ENCODE assay signal across 32 cellular contexts in the genomic region with DNA sequence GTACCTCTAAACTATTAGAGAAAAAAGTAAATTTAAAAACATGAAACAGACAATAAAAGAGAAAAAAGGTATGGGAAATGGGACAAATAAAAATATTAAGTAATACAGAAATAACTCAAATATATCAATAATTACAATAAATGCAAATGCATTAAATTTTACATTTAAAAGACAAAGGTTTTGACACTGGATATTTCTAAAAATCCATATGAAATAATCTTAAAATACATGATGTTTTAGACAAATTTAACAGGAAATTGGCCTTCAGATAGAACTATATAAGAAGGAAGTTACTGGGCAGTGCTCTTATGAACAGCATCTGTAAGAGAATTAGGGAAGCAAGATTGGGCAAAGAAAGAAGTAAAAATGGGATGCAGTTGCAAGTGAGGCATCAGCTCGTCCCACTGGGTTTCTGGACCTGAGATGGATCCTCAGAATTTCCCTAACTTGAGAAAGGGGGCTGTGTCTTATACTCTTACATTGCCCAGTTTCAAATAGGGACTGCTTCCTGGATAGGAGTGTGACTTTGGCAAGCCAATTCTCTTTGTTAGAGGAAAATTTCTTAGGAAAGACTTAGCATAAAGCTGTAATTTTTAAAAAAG.
"Had no signal": no experiment of that assay in that cellular context is flagged by ENCODE, and none has a peak within 500 bp of the region (broad histone marks: within the 10 kb centered on the region; RNA-seq: fewer than 3 reads in every experiment).

No MANE protein-coding gene starts in this region.

- DNase-seq: naive thymus-derived CD4-positive, alpha-beta T cell; natural killer cell; occipital lobe; ovary; posterior cingulate gyrus; psoas muscle; right cardiac atrium; right lobe of liver; sigmoid colon; spleen; stimulated activated CD4-positive, alpha-beta T cell treated with anti-CD3 and anti-CD28 coated beads, Interleukin-12 subunit alpha, Interleukin-12 subunit beta, amount 100 ng/mL, for 4 hours; stimulated activated CD4-positive, alpha-beta T cell treated with anti-CD3 and anti-CD28 coated beads, Interleukin-2, amount 100 ng/mL, for 24 hours; stimulated activated CD4-positive, alpha-beta T cell treated with anti-CD3 and anti-CD28 coated beads, Interleukin-2, amount 100 ng/mL, for 48 hours; stimulated activated CD4-positive, alpha-beta T cell treated with anti-CD3 and anti-CD28 coated beads, Interleukin-4, amount 100 ng/mL, for 4 hours; stimulated activated CD8-positive, alpha-beta memory T cell treated with anti-CD3 and anti-CD28 coated beads, Interleukin-4, amount 100 ng/mL, for 48 hours; stimulated activated naive CD4-positive, alpha-beta T cell; stimulated activated naive CD8-positive, alpha-beta T cell treated with anti-CD3 and anti-CD28 coated beads, Interleukin-15, amount 100 ng/mL, for 72 hours; stimulated activated naive CD8-positive, alpha-beta T cell treated with anti-CD3 and anti-CD28 coated beads, Interleukin-15, Interleukin-2, amounts not matched to agents 100 U/mL and 50 U/mL, for 24 hours; substantia nigra; testis; tibial artery; transverse colon; upper lobe of right lung; uterus had no signal

- H3K27me3 Mint-ChIP-seq: stimulated activated memory B cell treated with anti-CD40 and anti-IgM and Interleukin-4, amounts not matched to agents 10 μg/mL and 1 μg/mL and 100 μg/mL, for 72 hours; type B pancreatic cell had no signal

- H3K4me3 ChIP-seq: neural progenitor cell, ovary, psoas muscle, right lobe of liver, sigmoid colon, smooth muscle cell, spleen, suprapubic skin, testis, tibial artery, transverse colon, upper lobe of right lung, uterus had no signal

- H3K36me3 ChIP-seq: neural progenitor cell, ovary, right lobe of liver, sigmoid colon, spleen, suprapubic skin, tibial artery, transverse colon, upper lobe of right lung, uterus had no signal

- H3K4me1 ChIP-seq: neural progenitor cell, parathyroid adenoma, psoas muscle, right lobe of liver, sigmoid colon, spleen, suprapubic skin, testis, tibial artery, transverse colon, upper lobe of right lung, uterus had no signal

- H3K9me3 ChIP-seq: ovary, right lobe of liver, testis, upper lobe of right lung, uterus had no signal

- H3K27ac Mint-ChIP-seq: naive thymus-derived CD4-positive, alpha-beta T cell; natural killer cell; nephron; neural progenitor cell; progenitor cell of endocrine pancreas; stimulated activated memory B cell treated with anti-CD40 and anti-IgM and Interleukin-4, amounts not matched to agents 10 μg/mL and 1 μg/mL and 100 μg/mL, for 72 hours; stimulated activated naive CD8-positive, alpha-beta T cell treated with anti-CD3 and anti-CD28 coated beads, Interleukin-15, amount 100 ng/mL, for 72 hours; type B pancreatic cell had no signal

- H3K9ac ChIP-seq: neural progenitor cell, parathyroid adenoma had no signal

- ATAC-seq: naive thymus-derived CD4-positive, alpha-beta T cell; natural killer cell; psoas muscle; right cardiac atrium; right lobe of liver; stimulated activated memory B cell treated with anti-CD40 and anti-IgM and Interleukin-4, amounts not matched to agents 10 μg/mL and 1 μg/mL and 100 μg/mL, for 72 hours; stimulated activated naive CD8-positive, alpha-beta T cell treated with anti-CD3 and anti-CD28 coated beads, Interleukin-15, amount 100 ng/mL, for 72 hours; stimulated activated naive CD8-positive, alpha-beta T cell treated with anti-CD3 and anti-CD28 coated beads, Interleukin-15, Interleukin-2, amounts not matched to agents 100 U/mL and 50 U/mL, for 24 hours; upper lobe of right lung had no signal

- H3K4me3 Mint-ChIP-seq: naive thymus-derived CD4-positive, alpha-beta T cell; natural killer cell; nephron; neural progenitor cell; stimulated activated memory B cell treated with anti-CD40 and anti-IgM and Interleukin-4, amounts not matched to agents 10 μg/mL and 1 μg/mL and 100 μg/mL, for 72 hours; stimulated activated naive CD8-positive, alpha-beta T cell treated with anti-CD3 and anti-CD28 coated beads, Interleukin-15, amount 100 ng/mL, for 72 hours; type B pancreatic cell had no signal

- H3K27ac ChIP-seq: neural progenitor cell, ovary, parathyroid adenoma, psoas muscle, right lobe of liver, sigmoid colon, spleen, suprapubic skin, testis, tibial artery, transverse colon, upper lobe of right lung, uterus had no signal

- H3K9me3 Mint-ChIP-seq: natural killer cell had no signal

- H3K36me3 Mint-ChIP-seq: neural progenitor cell; stimulated activated memory B cell treated with anti-CD40 and anti-IgM and Interleukin-4, amounts not matched to agents 10 μg/mL and 1 μg/mL and 100 μg/mL, for 72 hours had no signal

- H3K27me3 ChIP-seq: neural progenitor cell, ovary, right lobe of liver, sigmoid colon, suprapubic skin, testis, tibial artery, transverse colon, upper lobe of right lung, uterus had no signal

- H3K4me1 Mint-ChIP-seq: naive thymus-derived CD4-positive, alpha-beta T cell; nephron; stimulated activated memory B cell treated with anti-CD40 and anti-IgM and Interleukin-4, amounts not matched to agents 10 μg/mL and 1 μg/mL and 100 μg/mL, for 72 hours; stimulated activated naive CD8-positive, alpha-beta T cell treated with anti-CD3 and anti-CD28 coated beads, Interleukin-15, amount 100 ng/mL, for 72 hours had no signal
